Comparison of ENCODE assay signal across 10 cellular contexts in the genomic region with DNA sequence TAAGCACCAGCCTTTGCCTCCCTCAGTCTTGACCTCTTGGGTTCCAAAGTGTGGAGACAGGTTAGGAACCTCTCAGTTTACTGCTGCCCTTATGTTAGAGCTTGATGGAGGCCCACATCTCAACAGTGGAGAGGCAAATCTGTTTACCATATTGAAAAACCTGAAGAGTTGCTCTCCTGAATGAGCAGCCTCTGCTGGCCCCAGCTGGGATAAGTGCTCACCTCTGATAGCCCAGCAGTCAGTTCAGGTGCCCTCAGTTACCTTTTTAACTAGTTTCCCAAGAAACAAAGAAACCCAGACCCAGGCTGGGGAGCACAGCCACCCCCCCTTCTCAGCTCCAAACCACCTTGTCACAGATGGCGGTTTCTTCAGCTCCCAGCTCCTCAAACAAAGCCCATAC. TPM values are rescaled to one million over a fixed set of nuclear protein-coding genes. Genes with fewer than 3 reads are reported as not detected.
A peak's percentile ranks its signal among the peaks of the same experiment; 100 is the strongest.
DNase-seq lines count a peak whose midpoint lies in the region; ATAC-seq and TF ChIP-seq lines count a peak whose summit lies in the region.
"Had no signal": no experiment of that assay in that cellular context is flagged by ENCODE, and none has a peak within 500 bp of the region (broad histone marks: within the 10 kb centered on the region; RNA-seq: fewer than 3 reads in every experiment).

No MANE protein-coding gene starts in this region.

- H3F3A ChIP-seq in GM23338 (replicated peaks; ENCODE audit: low read depth), result no peaks in the 10 kb centered on the region

- H3K79me1 ChIP-seq in mesendoderm (ENCODE audit: low read length), result no peaks in the 10 kb centered on the region

- no peaks in the 10 kb centered on the region for H3K27me3 ChIP-seq in GM23338 (ENCODE audit: insufficient read depth)
- no peaks in the 10 kb centered on the region for H3K27me3 ChIP-seq in mesendoderm (ENCODE audit: insufficient read depth, low read length, poor library complexity)
- no peaks in the 10 kb centered on the region for H3K27me3 ChIP-seq in tibial nerve
- H3K27me3 ChIP-seq: colonic mucosa had no signal

- 0 out of 2 replicates have a peak, but pooled peaks cover 2% of the 10 kb centered on the region for H3K9me2 ChIP-seq in GM23338 (ENCODE audit: insufficient read depth)

- peak; percentile 30 for ATAC-seq in GM23338
- no peak for ATAC-seq in HG03442 (IDR thresholded peaks at IDR 0.05; ENCODE audit: unreplicated experiment)

- no peak overlapping the region for H3K9ac ChIP-seq in mesendoderm (ENCODE audit: low read length)

- H2BK5ac ChIP-seq in mesendoderm (ENCODE audit: low read length), result no peak overlapping the region

- POLR2A ChIA-PET in GM10248 (lab: Yijun Ruan, JAX), result no interaction called here

- no peaks in the 10 kb centered on the region for H4K20me1 ChIP-seq in GM23338 (replicated peaks; ENCODE audit: insufficient read depth)

- no peak overlapping the region for H3K27ac ChIP-seq in GM23338 (ENCODE audit: low read depth)
- H3K27ac ChIP-seq in mesendoderm (ENCODE audit: low read depth, low read length), result no peak overlapping the region
- peak overlapping the region in 3 of 4 donors; percentile 60 to 94 (median 94) for H3K27ac ChIP-seq in tibial nerve
- H3K27ac ChIP-seq: colonic mucosa had no signal

- peaks cover 45% of the 10 kb centered on the region for H3K4me1 ChIP-seq in GM23338 (ENCODE audit: insufficient read depth)
- H3K4me1 ChIP-seq in mesendoderm (ENCODE audit: control insufficient read depth, low read depth, low read length), result peaks cover 30% of the 10 kb centered on the region
- H3K4me1 ChIP-seq in tibial nerve, result peaks cover 0 to 43% (median 39%) of the 10 kb centered on the region in 4 donors

- peaks cover 0 to 4% (median 0%) of the 10 kb centered on the region in 4 donors for H3K9me3 ChIP-seq in tibial nerve
- H3K9me3 ChIP-seq: colonic mucosa had no signal

- H4K5ac ChIP-seq in mesendoderm (ENCODE audit: low read length), result no peak overlapping the region

- TF ChIP-seq EP300 in tibial nerve (IDR thresholded peaks at IDR 0.05), result no peak

- H3K36me3 Mint-ChIP-seq in GM23338 (ENCODE audit: low read depth), result peaks cover 10% of the 10 kb centered on the region

- DNase-seq in GM23338 (ENCODE audit: low spot score) (peak; percentile 38), astrocyte of the cerebellum (ENCODE audit: low read depth) (no peak), mesendoderm (peak; percentile 13), tibial nerve (ENCODE audit: low spot score in 2 of 2) (no peak), GM10248 (ENCODE audit: extremely low spot score) (no peak), GM19238 (ENCODE audit: insufficient read length, low spot score) (no peak)
- DNase-seq: activated B cell treated with CpG ODN at 0.5 μM for 24 hours; activated naive CD8-positive, alpha-beta T cell treated with anti-CD3 and anti-CD28 coated beads, Interleukin-2, amount 10 ng/mL, durations not matched to agents 7 days and 5 days had no signal

- no peak overlapping the region for H2AFZ ChIP-seq in GM23338

- no peak for TF ChIP-seq POLR2A in tibial nerve (IDR thresholded peaks at IDR 0.05)

- peaks cover 50% of the 10 kb centered on the region for H3K4me1 Mint-ChIP-seq in GM23338

- peaks cover 15% of the 10 kb centered on the region for H3K27me3 Mint-ChIP-seq in GM23338 (ENCODE audit: insufficient read depth, low read depth, poor library complexity)
- H3K27me3 Mint-ChIP-seq: activated B cell treated with CpG ODN at 0.5 μM for 24 hours had no signal

- CTCF ChIA-PET in GM10248 (lab: Yijun Ruan, JAX), result interaction anchor here (0.7 to 4.6 kb wide), 29 partner anchors 8 to 129 kb away, joined by 3 to 67 read pairs (median 6); partner anchors contain the start of gene PPFIBP2

- H3K4me2 ChIP-seq in GM23338, result no peak overlapping the region
- H3K4me2 ChIP-seq in mesendoderm (ENCODE audit: low read length), result no peak overlapping the region

- H3K36me3 ChIP-seq in GM23338 (ENCODE audit: insufficient read depth) (no peaks in the 10 kb centered on the region), mesendoderm (ENCODE audit: control insufficient read depth, insufficient read depth, low read length) (no peaks in the 10 kb centered on the region), tibial nerve (peaks cover 0 to 14% (median 8%) of the 10 kb centered on the region in 3 donors)
- H3K36me3 ChIP-seq: colonic mucosa had no signal

- no peak overlapping the region for H3K4me3 ChIP-seq in GM23338
- no peak overlapping the region for H3K4me3 ChIP-seq in astrocyte of the cerebellum (ENCODE audit: low read depth, low read length)
- no peak overlapping the region for H3K4me3 ChIP-seq in mesendoderm (ENCODE audit: low read length)
- no peak overlapping the region for H3K4me3 ChIP-seq in tibial nerve
- H3K4me3 ChIP-seq: colonic mucosa had no signal

- H3K18ac ChIP-seq in mesendoderm (ENCODE audit: low read length), result no peak overlapping the region

- H3K79me2 ChIP-seq in GM23338 (replicated peaks; ENCODE audit: insufficient read depth) (no peaks in the 10 kb centered on the region), mesendoderm (ENCODE audit: control insufficient read depth, insufficient read depth, low read length) (no peaks in the 10 kb centered on the region)

- no peak overlapping the region for H2BK120ac ChIP-seq in mesendoderm (ENCODE audit: low read depth, low read length)

- H3K56ac ChIP-seq in mesendoderm (ENCODE audit: low read length), result no peak overlapping the region

- H3K27ac Mint-ChIP-seq in GM23338, result no peak overlapping the region; the same call in 1 of the 2 replicates
- H3K27ac Mint-ChIP-seq: activated B cell treated with CpG ODN at 0.5 μM for 24 hours; activated naive CD8-positive, alpha-beta T cell treated with anti-CD3 and anti-CD28 coated beads, Interleukin-2, amount 10 ng/mL, durations not matched to agents 7 days and 5 days had no signal

- H3K23ac ChIP-seq in mesendoderm (ENCODE audit: low read length), result no peak overlapping the region

- in situ Hi-C loops in astrocyte of the cerebellum (cut with HindIII; ENCODE audit: low sequenced_read_pairs), result loop anchor here (25.0 kb wide), 1 partner anchor 91 kb away; the partner anchor contains the start of gene CYB5R2

- H2AK5ac ChIP-seq in mesendoderm (ENCODE audit: low read length), result no peak overlapping the region

- TF ChIP-seq CTCF in GM23338 (conservative IDR thresholded peaks at IDR 0.05; ENCODE audit: low read depth in 2 of 2) (peak in 1 of 2 experiments; percentile 12; a peak in 1 of 4 replicates), astrocyte of the cerebellum (IDR thresholded peaks at IDR 0.05; ENCODE audit: low read depth, low read length, missing control alignments) (peak; percentile 6), tibial nerve (IDR thresholded peaks at IDR 0.05) (no peak), GM10248 (IDR thresholded peaks at IDR 0.05; ENCODE audit: control extremely low read depth, extremely low read depth, low read depth, missing control alignments) (no peak)

- H3K9me3 Mint-ChIP-seq in GM23338, result no peaks in the 10 kb centered on the region; the same call in 2 of the 3 replicates
- H3K9me3 Mint-ChIP-seq: activated naive CD8-positive, alpha-beta T cell treated with anti-CD3 and anti-CD28 coated beads, Interleukin-2, amount 10 ng/mL, durations not matched to agents 7 days and 5 days had no signal

- no peak overlapping the region for H3K4me3 Mint-ChIP-seq in GM23338
- H3K4me3 Mint-ChIP-seq: activated B cell treated with CpG ODN at 0.5 μM for 24 hours; activated naive CD8-positive, alpha-beta T cell treated with anti-CD3 and anti-CD28 coated beads, Interleukin-2, amount 10 ng/mL, durations not matched to agents 7 days and 5 days had no signal

- no CpG with 5 or more reads among the region's 1 CpG for WGBS in mesendoderm (ENCODE audit: extremely low coverage, insufficient coverage, low lambda C conversion rate)
- WGBS in tibial nerve, 2 donors, result 87 to 90% methylated on average over 1 of the region's 1 CpG

- no peak overlapping the region for H2BK15ac ChIP-seq in mesendoderm (replicated peaks; ENCODE audit: low read depth)

- H4K8ac ChIP-seq in mesendoderm (ENCODE audit: low read depth, low read length), result no peak overlapping the region

- H3K4ac ChIP-seq in mesendoderm (ENCODE audit: low read depth, low read length), result no peak overlapping the region

TF ChIP-seq in GM23338, 12 proteins besides CTCF, POLR2A, EP300 and RAD21:
- TF ChIP-seq ZNF114 (CRISPR knock-in tag; IDR thresholded peaks at IDR 0.05), result no peak
- no peak for TF ChIP-seq POLR2AphosphoS5 (IDR thresholded peaks at IDR 0.05; ENCODE audit: low read depth)
- TF ChIP-seq STAT1 (IDR thresholded peaks at IDR 0.05; ENCODE audit: unreplicated experiment), result no peak
- TF ChIP-seq JUNB (IDR thresholded peaks at IDR 0.05; ENCODE audit: unreplicated experiment), result no peak

RNA-seq across cellular contexts. Expression of gene PPFIBP2, which starts 57.1 kb away (rescaled TPM):
- 14.8 and 15.2 TPM in 2 replicates for total RNA-seq in GM23338 (2014; rRNA removed; shearing (Covaris generic))
- 6.4 and 7.1 TPM in 2 replicates for polyA plus RNA-seq in GM23338 (2016; fragmentation: Nextera tagmentation; extraction: Ambion mirVana)
- 5.2 TPM for polyA plus RNA-seq in mesendoderm (2013, experiment 1 of 2)
- 5.5 TPM for polyA plus RNA-seq in mesendoderm (2013, experiment 2 of 2)
- total RNA-seq in tibial nerve, result 100 to 1,000 TPM in 1 of 4 donors, 10 to 100 TPM in 3; 19.8 to 110 (median 29.2) TPM

Comparison
In these comparisons a context has a peak if more than half of its experiments do, and no peak if none do; other contexts are left out.
1. DNase-seq: peak in GM23338 (single experiment) and mesendoderm (single experiment); none in astrocyte of the cerebellum (single experiment), tibial nerve (0 of 2), GM10248 (single experiment) and GM19238 (single experiment).
2. H3K27ac ChIP-seq: peak in tibial nerve (3 of 4); none in GM23338 (single experiment) and mesendoderm (single experiment).